34 cellular contexts compared by ENCODE assay signal in the genomic region with DNA sequence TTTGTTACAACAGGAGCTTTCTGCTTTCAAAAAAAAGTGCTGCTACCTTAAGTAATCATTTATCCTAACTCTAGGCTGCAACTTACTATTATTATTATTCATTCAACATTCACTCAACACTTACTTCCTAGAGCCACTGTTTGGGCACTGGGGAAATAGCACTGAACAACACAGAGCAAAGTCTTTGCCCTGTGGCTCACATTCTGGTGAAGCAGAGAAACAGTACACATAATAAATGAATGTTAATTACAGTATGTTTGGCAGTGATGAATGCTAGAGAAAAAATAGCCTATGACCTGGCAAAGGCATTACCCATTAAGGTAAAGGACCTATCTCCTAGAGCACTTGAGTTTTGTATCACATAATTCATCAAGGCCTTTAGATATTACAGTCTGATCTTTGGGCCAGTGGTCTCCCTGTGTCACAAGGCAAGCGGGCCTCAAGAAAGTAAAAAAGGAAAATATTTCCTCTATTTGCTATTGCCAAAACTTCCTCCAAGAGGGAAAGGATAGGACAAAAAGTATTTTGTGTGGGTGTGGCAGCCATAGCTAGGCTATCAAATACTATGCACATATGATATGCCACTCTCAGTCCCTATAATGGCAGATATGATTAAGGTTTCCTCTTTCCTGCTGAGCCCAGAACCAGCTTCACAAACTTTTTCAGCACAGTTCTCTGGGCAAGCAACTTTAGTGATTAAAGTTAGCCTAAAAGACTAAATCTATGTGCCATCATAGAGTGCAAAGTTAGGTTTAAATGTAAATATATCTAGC.
"Had no signal": no experiment of that assay in that cellular context is flagged by ENCODE, and none has a peak within 500 bp of the region (broad histone marks: within the 10 kb centered on the region; RNA-seq: fewer than 3 reads in every experiment).

No MANE protein-coding gene starts in this region.

- H3K36me3 ChIP-seq: adrenal gland, ascending aorta, brain microvascular endothelial cell, breast epithelium, cardiac muscle cell had no signal

- H3K4me1 ChIP-seq: adrenal gland, ascending aorta, body of pancreas, breast epithelium had no signal

- H3K27me3 ChIP-seq: adrenal gland, ascending aorta, body of pancreas, brain microvascular endothelial cell, breast epithelium, cardiac muscle cell had no signal

- ATAC-seq: activated naive CD4-positive, alpha-beta T cell treated with anti-CD3 and anti-CD28 coated beads, Interleukin-2, amount 50 U/mL, for 72 hours; activated naive CD8-positive, alpha-beta T cell treated with anti-CD3 and anti-CD28 coated beads, Interleukin-2, amount 50 U/mL, for 24 hours; activated T-cell treated with anti-CD3 and anti-CD28 coated beads, Interleukin-2, amount 50 U/mL, for 4 hours; activated T-cell treated with anti-CD3 and anti-CD28 coated beads, Interleukin-2, amount 50 U/mL, for 72 hours; activated T-helper 17 cell treated with anti-CD3 and anti-CD28 coated beads, Interleukin-2, amount 50 U/mL, for 72 hours; body of pancreas had no signal

- H3K27ac ChIP-seq: adrenal gland, ascending aorta, body of pancreas, brain microvascular endothelial cell, breast epithelium, cardiac muscle cell had no signal

- FAIRE-seq: astrocyte, bronchial epithelial cell had no signal

- H3K9me3 ChIP-seq: adrenal gland, body of pancreas, breast epithelium had no signal

- DNase-seq: activated effector memory CD4-positive, alpha-beta T cell treated with anti-CD3 and anti-CD28 coated beads, Interleukin-2, amount 50 U/mL, for 16 hours; activated effector memory CD4-positive, alpha-beta T cell treated with Interleukin-2 at 50 U/mL for 16 hours; activated gamma-delta T cell; activated gamma-delta T cell treated with Interleukin-2 at 50 U/mL for 16 hours; activated naive CD4-positive, alpha-beta T cell; activated naive CD4-positive, alpha-beta T cell treated with anti-CD3 and anti-CD28 coated beads for 36 hours; activated naive CD4-positive, alpha-beta T cell treated with anti-CD3 and anti-CD28 coated beads, Interleukin-2, amount 10 ng/mL, durations not matched to agents 7 days and 5 days; activated naive CD4-positive, alpha-beta T cell treated with anti-CD3 and anti-CD28 coated beads, Interleukin-2, amount 50 U/mL, for 16 hours; activated naive CD4-positive, alpha-beta T cell treated with Interleukin-2 at 50 U/mL for 16 hours; activated naive CD8-positive, alpha-beta T cell treated with anti-CD3 and anti-CD28 coated beads for 36 hours; activated naive CD8-positive, alpha-beta T cell treated with anti-CD3 and anti-CD28 coated beads, Interleukin-2, amount 10 ng/mL, durations not matched to agents 7 days and 5 days; activated naive CD8-positive, alpha-beta T cell treated with anti-CD3 and anti-CD28 coated beads, Interleukin-2, amount 50 U/mL, for 24 hours; activated T-cell treated with anti-CD3 and anti-CD28 coated beads, Interleukin-2, amount 50 U/mL, for 1 hour; activated T-cell treated with anti-CD3 and anti-CD28 coated beads, Interleukin-2, amount 50 U/mL, for 24 hours; activated T-cell treated with anti-CD3 and anti-CD28 coated beads, Interleukin-2, amount 50 U/mL, for 4 hours; activated T-cell treated with anti-CD3 and anti-CD28 coated beads, Interleukin-2, amount 50 U/mL, for 48 hours; activated T-cell treated with anti-CD3 and anti-CD28 coated beads, Interleukin-2, amount 50 U/mL, for 72 hours; adrenal gland; amniotic stem cell; amygdala; anterior cingulate cortex; aorta; body of pancreas; brain microvascular endothelial cell; caudate nucleus; central memory CD4-positive, alpha-beta T cell; cerebellar nuclear complex had no signal

- H3K4me3 ChIP-seq: adrenal gland, ascending aorta, body of pancreas, breast epithelium, cardiac muscle cell had no signal
